17 cellular contexts compared by ENCODE assay signal in genomic region chr13:48573213-48573612, GRCh38. TPM values are rescaled to one million over a fixed set of nuclear protein-coding genes. Genes with fewer than 3 reads are reported as not detected.
DNase-seq lines count a peak whose midpoint lies in the region; ATAC-seq, FAIRE-seq and TF ChIP-seq lines count a peak whose summit lies in the region.
"Had no signal": no experiment of that assay in that cellular context is flagged by ENCODE, and none has a peak within 500 bp of the region (broad histone marks: within the 10 kb centered on the region; RNA-seq: fewer than 3 reads in every experiment).

No MANE protein-coding gene starts in this region.

- peak; percentile 9 for ATAC-seq in left ventricle myocardium superior
- ATAC-seq in left cardiac atrium, result no peak
- ATAC-seq: naive thymus-derived CD4-positive, alpha-beta T cell had no signal

- WGBS in adrenal gland, 4 donors, result 58 to 68% (median 63%) methylated on average over 7 of the region's 7 CpGs

- H3K27me3 ChIP-seq in adrenal gland, result no peaks in the 10 kb centered on the region
- no peaks in the 10 kb centered on the region for H3K27me3 ChIP-seq in muscle layer of duodenum (ENCODE audit: low read depth, low read length)
- H3K27me3 ChIP-seq in vagina, result no peaks in the 10 kb centered on the region
- H3K27me3 ChIP-seq: thyroid gland had no signal

- DNase-seq in left ventricle myocardium superior (no peak), left cardiac atrium (no peak), adrenal gland (no peak), vagina (ENCODE audit: extremely low spot score in 2 of 2) (no peak), NCI-H526 treated with DMSO at 0.1 percent for 48 hours (lab: John Stamatoyannopoulos, UW) (no peak), NCI-H2107 treated with DMSO at 0.1 percent for 48 hours (lab: John Stamatoyannopoulos, UW; ENCODE audit: unreplicated experiment) (no peak), urothelium cell line (ENCODE audit: low spot score) (no peak)
- DNase-seq: activated T-cell treated with anti-CD3 and anti-CD28 coated beads, Interleukin-2, amount 50 U/mL, for 24 hours; cerebellar nuclear complex; naive thymus-derived CD4-positive, alpha-beta T cell; NCI-H2029; NCI-H774; stimulated activated CD4-positive, alpha-beta T cell treated with anti-CD3 and anti-CD28 coated beads, Interleukin-2, amount 100 ng/mL, for 24 hours; thyroid gland had no signal

- TF ChIP-seq CTCF in adrenal gland (IDR thresholded peaks at IDR 0.05), result no peak
- no peak for TF ChIP-seq CTCF in vagina (IDR thresholded peaks at IDR 0.05)

- no peak for FAIRE-seq in urothelium cell line (lab: Jason Lieb, UNC)
- FAIRE-seq: D721Med had no signal

- H3K36me3 ChIP-seq in adrenal gland (replicated peaks in 1 of 2) (no peaks in the 10 kb centered on the region), muscle layer of duodenum (ENCODE audit: control insufficient read depth in 1 of 2, insufficient read depth in 2 of 2, low read length in 2 of 2) (no peaks in the 10 kb centered on the region), vagina (no peaks in the 10 kb centered on the region)
- H3K36me3 ChIP-seq: thyroid gland had no signal

- H3K9me3 ChIP-seq in adrenal gland (replicated peaks in 1 of 3) (no peaks in the 10 kb centered on the region), muscle layer of duodenum (ENCODE audit: control insufficient read depth in 1 of 2, low read length in 2 of 2) (no peaks in the 10 kb centered on the region), vagina (no peaks in the 10 kb centered on the region)
- H3K9me3 ChIP-seq: thyroid gland had no signal

- TF ChIP-seq POLR2A in adrenal gland (IDR thresholded peaks at IDR 0.05) (no peak), vagina (IDR thresholded peaks at IDR 0.05) (no peak)

- no peak overlapping the region for H3K4me3 ChIP-seq in adrenal gland
- H3K4me3 ChIP-seq in muscle layer of duodenum (ENCODE audit: low read depth in 1 of 2, low read length in 2 of 2), result no peak overlapping the region
- H3K4me3 ChIP-seq in vagina, result no peak overlapping the region
- H3K4me3 ChIP-seq: thyroid gland had no signal

- H3K27ac ChIP-seq in adrenal gland, result peak overlapping the region in 3 of 5 donors; percentile 27 to 70 (median 41)
- peak overlapping the region; percentile 25 for H3K27ac ChIP-seq in muscle layer of duodenum (ENCODE audit: low read length)
- H3K27ac ChIP-seq in vagina, result peak overlapping the region; percentile 88
- H3K27ac ChIP-seq: epithelial cell of prostate had no signal

- peaks cover 15 to 27% of the 10 kb centered on the region in 2 donors for H3K4me1 ChIP-seq in adrenal gland (replicated peaks in 1 of 2)
- peaks cover 3 to 12% of the 10 kb centered on the region in 2 donors for H3K4me1 ChIP-seq in muscle layer of duodenum (ENCODE audit: control insufficient read depth in 1 of 2, insufficient read depth in 2 of 2, low read length in 2 of 2)
- H3K4me1 ChIP-seq in vagina, result peaks cover 58% of the 10 kb centered on the region

- intact Hi-C loops in left ventricle myocardium superior (cut with micrococcal nuclease), result loop anchor here (10.0 kb wide), 2 partner anchors 48 to 168 kb away; no protein-coding TSS in a partner anchor
- intact Hi-C loops in left cardiac atrium (cut with DNase I), result loop anchor here in 1 of 2 donors (10.0 kb wide), 1 partner anchor 448 kb away; no protein-coding TSS in a partner anchor
- intact Hi-C loops in adrenal gland (cut with DNase I), result loop anchor here (10.0 kb wide), 3 partner anchors 48 to 448 kb away; no protein-coding TSS in a partner anchor
- intact Hi-C loops in vagina (cut with DNase I), result loop anchor here (5.0 to 10.0 kb wide), 2 partner anchors 41 to 238 kb away; partner anchors contain the start of gene RCBTB2

RNA-seq across cellular contexts. Expression of gene RCBTB2, which starts 40.3 kb away (rescaled TPM):
- total RNA-seq in left ventricle myocardium superior (13.5 TPM), left cardiac atrium (10 to 100 TPM in 1 of 2 donors, 1 to 10 TPM in 1; 9.7 to 13.9 TPM), adrenal gland (10 to 100 TPM in 6 of 8 donors, 1 to 10 TPM in 2; 9.8 to 29.0 (median 15.2) TPM), vagina (14.7 TPM)
- polyA plus RNA-seq in adrenal gland, result 10 to 100 TPM; 14.0 to 36.4 (median 20.0) TPM

Comparison
In these comparisons a context has a peak if more than half of its experiments do, and no peak if none do; other contexts are left out.
1. H3K27ac ChIP-seq: peak in every context shown above with its lines; median percentile 88 in vagina; 41 in adrenal gland; 25 in muscle layer of duodenum.